15 cellular contexts compared by ENCODE assay signal in genomic region chr6:158069800-158070195, GRCh38.
DNase-seq lines count a peak whose midpoint lies in the region; ATAC-seq, FAIRE-seq and TF ChIP-seq lines count a peak whose summit lies in the region.
"Had no signal": no experiment of that assay in that cellular context is flagged by ENCODE, and none has a peak within 500 bp of the region (broad histone marks: within the 10 kb centered on the region; RNA-seq: fewer than 3 reads in every experiment).

No MANE protein-coding gene starts in this region.

- H3K9me1 ChIP-seq in endothelial cell of umbilical vein (replicated peaks; ENCODE audit: control insufficient read depth, extremely low read depth, insufficient read depth, low read length) = no peaks in the 10 kb centered on the region

- TF ChIP-seq CTCF in endothelial cell of umbilical vein (IDR thresholded peaks at IDR 0.05; ENCODE audit: extremely low read depth in 1 of 2, insufficient read depth in 1 of 2, low read depth in 1 of 2, low read length in 2 of 2) = no peak
- TF ChIP-seq CTCF in parathyroid adenoma (IDR thresholded peaks at IDR 0.05) = no peak
- TF ChIP-seq CTCF in mucosa of descending colon (IDR thresholded peaks at IDR 0.05) = no peak

- H3K27ac ChIP-seq in endothelial cell of umbilical vein (ENCODE audit: insufficient read depth, low read depth, low read length) (peak overlapping the region; percentile 99), parathyroid adenoma (peak overlapping the region; percentile 3)

- no TSS peak for BruUV-seq in endothelial cell of umbilical vein (replicated peaks; lab: Mats Ljungman, UMichigan)

- dilution Hi-C loops in endothelial cell of umbilical vein (cut with MboI; ENCODE audit: extremely low pct_ligation_motif_present, low sequenced_read_pairs) = no loop called here

- ATAC-seq in mucosa of descending colon = no peak

- no peaks in the 10 kb centered on the region for H3K27me3 ChIP-seq in endothelial cell of umbilical vein (ENCODE audit: control insufficient read depth in 2 of 2, insufficient read depth in 2 of 2, low read length in 2 of 2)
- no peaks in the 10 kb centered on the region for H3K27me3 ChIP-seq in parathyroid adenoma (ENCODE audit: control insufficient read depth, insufficient read depth, low read length)

- H3K9me3 ChIP-seq in endothelial cell of umbilical vein (replicated peaks; ENCODE audit: control insufficient read depth, insufficient read depth, low read length) (no peaks in the 10 kb centered on the region), parathyroid adenoma (ENCODE audit: control insufficient read depth, low read length) (no peaks in the 10 kb centered on the region), mucosa of descending colon (no peaks in the 10 kb centered on the region)

- peak; percentile 99 for FAIRE-seq in endothelial cell of umbilical vein (lab: Jason Lieb, UNC)

- TF ChIP-seq POLR2A in endothelial cell of umbilical vein (IDR thresholded peaks at IDR 0.05; ENCODE audit: low read depth, low read length) = no peak

- H3K36me3 ChIP-seq in endothelial cell of umbilical vein (ENCODE audit: control insufficient read depth in 2 of 2, extremely low read depth in 1 of 2, insufficient read depth in 2 of 2, low read length in 2 of 2) = peaks cover 7 to 29% of the 10 kb centered on the region in 2 experiments
- no peaks in the 10 kb centered on the region for H3K36me3 ChIP-seq in parathyroid adenoma (ENCODE audit: control insufficient read depth, insufficient read depth, low read length)
- peaks cover 3% of the 10 kb centered on the region for H3K36me3 ChIP-seq in mucosa of descending colon (ENCODE audit: low read depth)

- H4K20me1 ChIP-seq in endothelial cell of umbilical vein (replicated peaks; ENCODE audit: control insufficient read depth, extremely low read depth, insufficient read depth, low read length) = no peaks in the 10 kb centered on the region

- H2AFZ ChIP-seq in endothelial cell of umbilical vein (ENCODE audit: low read depth, low read length) (no peak overlapping the region), parathyroid adenoma (no peak overlapping the region)

- CTCF ChIA-PET in endothelial cell of umbilical vein (lab: Charles Lee) = interaction anchor here (1.0 to 8.4 kb wide), 12 partner anchors 10 to 314 kb away, joined by 3 to 83 read pairs (median 8); partner anchors contain the start of gene SYNJ2

- H3K79me2 ChIP-seq in endothelial cell of umbilical vein (ENCODE audit: control insufficient read depth, insufficient read depth, low read length) (peaks cover 6% of the 10 kb centered on the region), parathyroid adenoma (no peaks in the 10 kb centered on the region)

- H3K4me1 ChIP-seq in endothelial cell of umbilical vein (ENCODE audit: control insufficient read depth, extremely low read depth, insufficient read depth, low read length) = peaks cover 38% of the 10 kb centered on the region
- H3K4me1 ChIP-seq in parathyroid adenoma = no peaks in the 10 kb centered on the region
- H3K4me1 ChIP-seq in mucosa of descending colon (ENCODE audit: low read depth) = peaks cover 16% of the 10 kb centered on the region

- intact Hi-C loops in endothelial cell of umbilical vein (cut with micrococcal nuclease) = loop anchor here (1.0 to 10.0 kb wide), 10 partner anchors 9 to 755 kb away; partner anchors contain the start of genes SNX9 and SYNJ2
- intact Hi-C loops in mucosa of descending colon (cut with DNase I, micrococcal nuclease) = loop anchor here in 1 of 2 donors (10.0 kb wide), 1 partner anchor 115 kb away; no protein-coding TSS in a partner anchor

- POLR2A ChIA-PET in endothelial cell of umbilical vein (lab: Charles Lee) = interaction anchor here (0.7 to 1.2 kb wide), 3 partner anchors 28 to 87 kb away, joined by 3 read pairs; no protein-coding TSS in a partner anchor

- H3K4me2 ChIP-seq in endothelial cell of umbilical vein (ENCODE audit: insufficient read depth, low read length) (peak overlapping the region; percentile 63), parathyroid adenoma (ENCODE audit: low read length) (no peak overlapping the region)

- peak; percentile 86 for DNase-seq in EH (ENCODE audit: low read depth)
- DNase-seq in RPMI7951 (ENCODE audit: low read depth) = peak; percentile 79
- DNase-seq in endothelial cell of umbilical vein (ENCODE audit: low read depth, low spot score) = peak; percentile 90
- no peak for DNase-seq in NCI-H774 (lab: John Stamatoyannopoulos, UW)
- DNase-seq in mucosa of descending colon = no peak
- DNase-seq in Ammon's horn (ENCODE audit: low spot score) = no peak
- DNase-seq: activated CD4-positive, alpha-beta memory T cell treated with anti-CD3 and anti-CD28 coated beads, Interleukin-2, amount 10 ng/mL, durations not matched to agents 7 days and 5 days; activated naive CD8-positive, alpha-beta T cell treated with anti-CD3 and anti-CD28 coated beads, Interleukin-2, amount 10 ng/mL, durations not matched to agents 7 days and 5 days; COR-L47; effector CD8-positive, alpha-beta T cell; MM.1S; stimulated activated CD4-positive, alpha-beta T cell treated with anti-CD3 and anti-CD28 coated beads, Interleukin-2, amount 100 ng/mL, for 24 hours; stimulated activated naive CD4-positive, alpha-beta T cell treated with Interleukin-2 at 50 U/mL for 16 hours; T-helper 9 cell had no signal

- H3K4me3 ChIP-seq in endothelial cell of umbilical vein (replicated peaks in 1 of 3; ENCODE audit: insufficient read depth in 1 of 3, low read depth in 1 of 3, low read length in 3 of 3) (no peak overlapping the region), parathyroid adenoma (ENCODE audit: low read depth, low read length) (no peak overlapping the region), mucosa of descending colon (no peak overlapping the region)

- H3K9ac ChIP-seq in endothelial cell of umbilical vein (replicated peaks; ENCODE audit: extremely low read depth, insufficient read depth, low read length) (peak overlapping the region; percentile 85), parathyroid adenoma (no peak overlapping the region)

TF ChIP-seq in endothelial cell of umbilical vein, 7 proteins besides CTCF, POLR2A, EP300 and RAD21:
- TF ChIP-seq FOS (IDR thresholded peaks at IDR 0.05; ENCODE audit: borderline replicate concordance, insufficient read depth, low read length) (peak; percentile 95), GATA2 (IDR thresholded peaks at IDR 0.05; ENCODE audit: insufficient read depth, insufficient read length, low read depth, low read length) (peak; percentile 79), EZH2 (IDR thresholded peaks at IDR 0.05; ENCODE audit: borderline replicate concordance, low read depth, low read length, severe bottlenecking) (no peak), JUN (IDR thresholded peaks at IDR 0.05; ENCODE audit: borderline replicate concordance, insufficient read depth, insufficient read length, low read depth) (peak; percentile 78), MAX (IDR thresholded peaks at IDR 0.05; ENCODE audit: insufficient read depth, insufficient read length) (peak; percentile 15), MYC (IDR thresholded peaks at IDR 0.05; ENCODE audit: low read depth, low read length) (peak; percentile 9), POLR2AphosphoS5 (IDR thresholded peaks at IDR 0.05; ENCODE audit: insufficient read depth, low read depth, low read length) (peak; percentile 68)

Comparison
In these comparisons a context has a peak if more than half of its experiments do, and no peak if none do; other contexts are left out.
1. DNase-seq: peak in EH (single experiment), RPMI7951 (single experiment) and endothelial cell of umbilical vein (single experiment); none in NCI-H774 (single experiment), mucosa of descending colon (0 of 3) and Ammon's horn (single experiment).